Comparison of ENCODE assay signal across 25 cellular contexts in genomic region chr1:89339039-89339438, GRCh38. TPM values are rescaled to one million over a fixed set of nuclear protein-coding genes. Genes with fewer than 3 reads are reported as not detected.
"Had no signal": no experiment of that assay in that cellular context is flagged by ENCODE, and none has a peak within 500 bp of the region (broad histone marks: within the 10 kb centered on the region; RNA-seq: fewer than 3 reads in every experiment).

No MANE protein-coding gene starts in this region.

- H3K4me3 ChIP-seq: left lung, lower lobe of right lung, neural progenitor cell, sigmoid colon, spleen, tibial nerve, vagina had no signal

- H3K27me3 ChIP-seq: left lung, neural progenitor cell, neutrophil, sigmoid colon, spleen, tibial nerve, vagina had no signal

- H3K4me1 ChIP-seq: left lung, lower lobe of right lung, neural progenitor cell, sigmoid colon, spleen, tibial nerve, vagina had no signal

- H3K36me3 ChIP-seq: left lung, lower lobe of right lung, neural progenitor cell, neutrophil, sigmoid colon, spleen, tibial nerve, vagina had no signal

- H3K9me3 ChIP-seq: left lung, neutrophil, sigmoid colon, vagina had no signal

- DNase-seq: hippocampal formation; kidney glomerular epithelial cell; left cardiac atrium; left lung; lower lobe of right lung; mesendoderm; naive B cell; natural killer cell; nephron progenitor cell; occipital lobe; retina; right cardiac atrium; sigmoid colon; small intestine; spleen; stimulated activated CD4-positive, alpha-beta T cell treated with anti-CD3 and anti-CD28 coated beads, Interleukin-4, amount 100 ng/mL, for 24 hours; stimulated activated naive CD4-positive, alpha-beta T cell; substantia nigra had no signal

- H3K27ac ChIP-seq: left lung, lower lobe of right lung, neural progenitor cell, neutrophil, sigmoid colon, spleen, tibial nerve, vagina had no signal

RNA-seq across cellular contexts. Expression of gene GBP6, which starts 24.8 kb away (rescaled TPM):
- total RNA-seq: osteocyte, progenitor cell of endocrine pancreas, sigmoid colon, tibial nerve had no signal
- polyA plus RNA-seq: urinary bladder had no signal
